In the genomic region with DNA sequence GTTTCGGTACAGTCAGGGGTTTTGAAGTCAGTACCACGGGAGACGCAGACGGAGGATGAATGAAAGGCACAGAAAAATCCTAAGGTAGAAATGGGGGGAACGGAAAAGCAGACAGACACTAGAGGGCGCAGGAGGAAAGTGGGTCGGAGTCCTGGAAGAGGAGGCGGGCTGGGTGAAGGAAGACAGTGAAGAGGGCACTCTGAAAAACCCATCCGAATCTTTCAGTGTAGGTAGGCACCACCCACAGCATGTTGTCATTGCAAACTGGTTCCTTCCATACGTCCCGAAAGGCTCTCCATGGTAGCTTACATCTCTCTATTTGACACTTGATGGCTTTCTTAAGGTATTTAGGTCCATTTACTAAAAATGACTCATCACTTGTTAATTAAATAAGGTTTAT, we compare ENCODE assay signal across 1 cellular context.
TF ChIP-seq lines count a peak whose summit lies in the region.

No MANE protein-coding gene starts in this region.

TF ChIP-seq in GM12878, 131 proteins besides CTCF, POLR2A, EP300 and RAD21 (continued from another document):
- TF ChIP-seq, protein P1, sequence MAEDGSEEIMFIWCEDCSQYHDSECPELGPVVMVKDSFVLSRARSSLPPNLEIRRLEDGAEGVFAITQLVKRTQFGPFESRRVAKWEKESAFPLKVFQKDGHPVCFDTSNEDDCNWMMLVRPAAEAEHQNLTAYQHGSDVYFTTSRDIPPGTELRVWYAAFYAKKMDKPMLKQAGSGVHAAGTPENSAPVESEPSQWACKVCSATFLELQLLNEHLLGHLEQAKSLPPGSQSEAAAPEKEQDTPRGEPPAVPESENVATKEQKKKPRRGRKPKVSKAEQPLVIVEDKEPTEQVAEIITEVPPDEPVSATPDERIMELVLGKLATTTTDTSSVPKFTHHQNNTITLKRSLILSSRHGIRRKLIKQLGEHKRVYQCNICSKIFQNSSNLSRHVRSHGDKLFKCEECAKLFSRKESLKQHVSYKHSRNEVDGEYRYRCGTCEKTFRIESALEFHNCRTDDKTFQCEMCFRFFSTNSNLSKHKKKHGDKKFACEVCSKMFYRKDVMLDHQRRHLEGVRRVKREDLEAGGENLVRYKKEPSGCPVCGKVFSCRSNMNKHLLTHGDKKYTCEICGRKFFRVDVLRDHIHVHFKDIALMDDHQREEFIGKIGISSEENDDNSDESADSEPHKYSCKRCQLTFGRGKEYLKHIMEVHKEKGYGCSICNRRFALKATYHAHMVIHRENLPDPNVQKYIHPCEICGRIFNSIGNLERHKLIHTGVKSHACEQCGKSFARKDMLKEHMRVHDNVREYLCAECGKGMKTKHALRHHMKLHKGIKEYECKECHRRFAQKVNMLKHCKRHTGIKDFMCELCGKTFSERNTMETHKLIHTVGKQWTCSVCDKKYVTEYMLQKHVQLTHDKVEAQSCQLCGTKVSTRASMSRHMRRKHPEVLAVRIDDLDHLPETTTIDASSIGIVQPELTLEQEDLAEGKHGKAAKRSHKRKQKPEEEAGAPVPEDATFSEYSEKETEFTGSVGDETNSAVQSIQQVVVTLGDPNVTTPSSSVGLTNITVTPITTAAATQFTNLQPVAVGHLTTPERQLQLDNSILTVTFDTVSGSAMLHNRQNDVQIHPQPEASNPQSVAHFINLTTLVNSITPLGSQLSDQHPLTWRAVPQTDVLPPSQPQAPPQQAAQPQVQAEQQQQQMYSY (CRISPR knock-in tag; IDR thresholded peaks at IDR 0.05), result no peak
- TF ChIP-seq, protein P2, sequence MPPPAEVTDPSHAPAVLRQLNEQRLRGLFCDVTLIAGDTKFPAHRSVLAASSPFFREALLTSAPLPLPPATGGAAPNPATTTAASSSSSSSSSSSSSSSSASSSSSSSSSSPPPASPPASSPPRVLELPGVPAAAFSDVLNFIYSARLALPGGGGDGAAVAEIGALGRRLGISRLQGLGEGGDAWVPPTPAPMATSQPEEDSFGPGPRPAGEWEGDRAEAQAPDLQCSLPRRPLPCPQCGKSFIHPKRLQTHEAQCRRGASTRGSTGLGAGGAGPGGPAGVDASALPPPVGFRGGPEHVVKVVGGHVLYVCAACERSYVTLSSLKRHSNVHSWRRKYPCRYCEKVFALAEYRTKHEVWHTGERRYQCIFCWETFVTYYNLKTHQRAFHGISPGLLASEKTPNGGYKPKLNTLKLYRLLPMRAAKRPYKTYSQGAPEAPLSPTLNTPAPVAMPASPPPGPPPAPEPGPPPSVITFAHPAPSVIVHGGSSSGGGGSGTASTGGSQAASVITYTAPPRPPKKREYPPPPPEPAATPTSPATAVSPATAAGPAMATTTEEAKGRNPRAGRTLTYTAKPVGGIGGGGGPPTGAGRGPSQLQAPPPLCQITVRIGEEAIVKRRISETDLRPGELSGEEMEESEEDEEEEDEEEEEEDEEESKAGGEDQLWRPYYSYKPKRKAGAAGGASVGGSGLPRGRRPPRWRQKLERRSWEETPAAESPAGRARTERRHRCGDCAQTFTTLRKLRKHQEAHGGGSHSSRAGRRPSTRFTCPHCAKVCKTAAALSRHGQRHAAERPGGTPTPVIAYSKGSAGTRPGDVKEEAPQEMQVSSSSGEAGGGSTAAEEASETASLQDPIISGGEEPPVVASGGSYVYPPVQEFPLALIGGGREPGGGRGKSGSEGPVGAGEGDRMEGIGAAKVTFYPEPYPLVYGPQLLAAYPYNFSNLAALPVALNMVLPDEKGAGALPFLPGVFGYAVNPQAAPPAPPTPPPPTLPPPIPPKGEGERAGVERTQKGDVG (CRISPR knock-in tag; IDR thresholded peaks at IDR 0.05), result no peak
- TF ChIP-seq EGR1 (IDR thresholded peaks at IDR 0.05; ENCODE audit: borderline replicate concordance in 1 of 2, low read depth in 2 of 2, low read length in 2 of 2), result 0 out of 3 replicates have a peak, but pooled peaks of 1 of the 2 experiments have one; percentile 9
- TF ChIP-seq SMC3 (IDR thresholded peaks at IDR 0.05; ENCODE audit: borderline replicate concordance, low read length), result peak; percentile 65; the same call in 1 of the 2 replicates
- peak; percentile 76; the same call in 1 of the 2 replicates for TF ChIP-seq RB1 (IDR thresholded peaks at IDR 0.05; ENCODE audit: borderline replicate concordance)
- TF ChIP-seq CHD1 (IDR thresholded peaks at IDR 0.05; ENCODE audit: low read depth, low read length), result no peak
- TF ChIP-seq YY1 (IDR thresholded peaks at IDR 0.05; ENCODE audit: low read depth, low read length), result peak; percentile 57; the same call in 1 of the 2 replicates
- TF ChIP-seq, protein P3, sequence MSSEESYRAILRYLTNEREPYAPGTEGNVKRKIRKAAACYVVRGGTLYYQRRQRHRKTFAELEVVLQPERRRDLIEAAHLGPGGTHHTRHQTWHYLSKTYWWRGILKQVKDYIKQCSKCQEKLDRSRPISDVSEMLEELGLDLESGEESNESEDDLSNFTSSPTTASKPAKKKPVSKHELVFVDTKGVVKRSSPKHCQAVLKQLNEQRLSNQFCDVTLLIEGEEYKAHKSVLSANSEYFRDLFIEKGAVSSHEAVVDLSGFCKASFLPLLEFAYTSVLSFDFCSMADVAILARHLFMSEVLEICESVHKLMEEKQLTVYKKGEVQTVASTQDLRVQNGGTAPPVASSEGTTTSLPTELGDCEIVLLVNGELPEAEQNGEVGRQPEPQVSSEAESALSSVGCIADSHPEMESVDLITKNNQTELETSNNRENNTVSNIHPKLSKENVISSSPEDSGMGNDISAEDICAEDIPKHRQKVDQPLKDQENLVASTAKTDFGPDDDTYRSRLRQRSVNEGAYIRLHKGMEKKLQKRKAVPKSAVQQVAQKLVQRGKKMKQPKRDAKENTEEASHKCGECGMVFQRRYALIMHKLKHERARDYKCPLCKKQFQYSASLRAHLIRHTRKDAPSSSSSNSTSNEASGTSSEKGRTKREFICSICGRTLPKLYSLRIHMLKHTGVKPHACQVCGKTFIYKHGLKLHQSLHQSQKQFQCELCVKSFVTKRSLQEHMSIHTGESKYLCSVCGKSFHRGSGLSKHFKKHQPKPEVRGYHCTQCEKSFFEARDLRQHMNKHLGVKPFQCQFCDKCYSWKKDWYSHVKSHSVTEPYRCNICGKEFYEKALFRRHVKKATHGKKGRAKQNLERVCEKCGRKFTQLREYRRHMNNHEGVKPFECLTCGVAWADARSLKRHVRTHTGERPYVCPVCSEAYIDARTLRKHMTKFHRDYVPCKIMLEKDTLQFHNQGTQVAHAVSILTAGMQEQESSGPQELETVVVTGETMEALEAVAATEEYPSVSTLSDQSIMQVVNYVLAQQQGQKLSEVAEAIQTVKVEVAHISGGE (CRISPR knock-in tag; IDR thresholded peaks at IDR 0.05), result no peak
- TF ChIP-seq, protein P4, sequence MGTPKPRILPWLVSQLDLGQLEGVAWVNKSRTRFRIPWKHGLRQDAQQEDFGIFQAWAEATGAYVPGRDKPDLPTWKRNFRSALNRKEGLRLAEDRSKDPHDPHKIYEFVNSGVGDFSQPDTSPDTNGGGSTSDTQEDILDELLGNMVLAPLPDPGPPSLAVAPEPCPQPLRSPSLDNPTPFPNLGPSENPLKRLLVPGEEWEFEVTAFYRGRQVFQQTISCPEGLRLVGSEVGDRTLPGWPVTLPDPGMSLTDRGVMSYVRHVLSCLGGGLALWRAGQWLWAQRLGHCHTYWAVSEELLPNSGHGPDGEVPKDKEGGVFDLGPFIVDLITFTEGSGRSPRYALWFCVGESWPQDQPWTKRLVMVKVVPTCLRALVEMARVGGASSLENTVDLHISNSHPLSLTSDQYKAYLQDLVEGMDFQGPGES (IDR thresholded peaks at IDR 0.05), result no peak
TF ChIP-seq in GM12878: peak in this region for 4.
